In genomic region chr7:130134106-130134636, GRCh38 we compare ENCODE assay signal across 17 cellular contexts.
"Had no signal": no experiment of that assay in that cellular context is flagged by ENCODE, and none has a peak within 500 bp of the region (broad histone marks: within the 10 kb centered on the region; RNA-seq: fewer than 3 reads in every experiment).

No MANE protein-coding gene starts in this region.

- H3K4me3 ChIP-seq: cardiac muscle cell, gastroesophageal sphincter, heart right ventricle, lung, tibial nerve, vagina had no signal

- H3K4me1 Mint-ChIP-seq: naive B cell had no signal

- H3K4me1 ChIP-seq: gastroesophageal sphincter, heart right ventricle, tibial nerve, vagina had no signal

- H3K27ac Mint-ChIP-seq: activated naive CD4-positive, alpha-beta T cell treated with anti-CD3 and anti-CD28 coated beads for 36 hours; activated naive CD8-positive, alpha-beta T cell treated with anti-CD3 and anti-CD28 coated beads, Interleukin-2, amount 50 U/mL, for 24 hours; activated T-helper 17 cell treated with anti-CD3 and anti-CD28 coated beads, Interleukin-2, amount 50 U/mL, for 72 hours; naive B cell; stimulated activated memory B cell treated with anti-CD40 and anti-IgM and Interleukin-4, amounts not matched to agents 10 μg/mL and 1 μg/mL and 100 μg/mL, for 72 hours had no signal

- H3K27me3 Mint-ChIP-seq: activated naive CD8-positive, alpha-beta T cell treated with anti-CD3 and anti-CD28 coated beads, Interleukin-2, amount 50 U/mL, for 24 hours; activated T-helper 17 cell treated with anti-CD3 and anti-CD28 coated beads, Interleukin-2, amount 50 U/mL, for 72 hours; naive B cell; stimulated activated memory B cell treated with anti-CD40 and anti-IgM and Interleukin-4, amounts not matched to agents 10 μg/mL and 1 μg/mL and 100 μg/mL, for 72 hours had no signal

- ATAC-seq: activated naive CD8-positive, alpha-beta T cell treated with anti-CD3 and anti-CD28 coated beads, Interleukin-2, amount 50 U/mL, for 24 hours; activated T-helper 17 cell treated with anti-CD3 and anti-CD28 coated beads, Interleukin-2, amount 50 U/mL, for 72 hours; gastroesophageal sphincter; heart right ventricle; left colon; stimulated activated memory B cell treated with anti-CD40 and anti-IgM and Interleukin-4, amounts not matched to agents 10 μg/mL and 1 μg/mL and 100 μg/mL, for 72 hours had no signal

- H3K9me3 Mint-ChIP-seq: activated naive CD4-positive, alpha-beta T cell treated with anti-CD3 and anti-CD28 coated beads for 36 hours; activated naive CD8-positive, alpha-beta T cell treated with anti-CD3 and anti-CD28 coated beads, Interleukin-2, amount 50 U/mL, for 24 hours; activated T-helper 17 cell treated with anti-CD3 and anti-CD28 coated beads, Interleukin-2, amount 50 U/mL, for 72 hours; naive B cell; stimulated activated memory B cell treated with anti-CD40 and anti-IgM and Interleukin-4, amounts not matched to agents 10 μg/mL and 1 μg/mL and 100 μg/mL, for 72 hours had no signal

- H3K27me3 ChIP-seq: cardiac muscle cell, gastroesophageal sphincter, heart right ventricle, tibial nerve, vagina had no signal

- H3K27ac ChIP-seq: cardiac muscle cell, gastroesophageal sphincter, heart right ventricle, parathyroid adenoma, tibial nerve, vagina had no signal

- H3K9me3 ChIP-seq: gastroesophageal sphincter, heart right ventricle, tibial nerve, vagina had no signal

- H3K9ac ChIP-seq: parathyroid adenoma had no signal

- H3K4me3 Mint-ChIP-seq: activated naive CD4-positive, alpha-beta T cell treated with anti-CD3 and anti-CD28 coated beads for 36 hours; activated naive CD8-positive, alpha-beta T cell treated with anti-CD3 and anti-CD28 coated beads, Interleukin-2, amount 50 U/mL, for 24 hours; activated T-helper 17 cell treated with anti-CD3 and anti-CD28 coated beads, Interleukin-2, amount 50 U/mL, for 72 hours; naive B cell; stimulated activated memory B cell treated with anti-CD40 and anti-IgM and Interleukin-4, amounts not matched to agents 10 μg/mL and 1 μg/mL and 100 μg/mL, for 72 hours had no signal

- DNase-seq: activated CD4-positive, CD25-positive, alpha-beta regulatory T cell treated with anti-CD3 and anti-CD28 coated beads, Interleukin-2, amount 50 U/mL, for 72 hours; activated naive CD4-positive, alpha-beta T cell treated with anti-CD3 and anti-CD28 coated beads for 36 hours; activated naive CD8-positive, alpha-beta T cell treated with anti-CD3 and anti-CD28 coated beads, Interleukin-2, amount 50 U/mL, for 24 hours; activated T-cell treated with anti-CD3 and anti-CD28 coated beads for 4 hours; heart right ventricle; left colon; naive B cell; stimulated activated CD4-positive, alpha-beta T cell treated with anti-CD3 and anti-CD28 coated beads, Interleukin-2, amount 100 ng/mL, for 48 hours; T1000 had no signal

- H3K79me2 ChIP-seq: parathyroid adenoma had no signal
